ENCODE assay signal across 8 cellular contexts in the genomic region with DNA sequence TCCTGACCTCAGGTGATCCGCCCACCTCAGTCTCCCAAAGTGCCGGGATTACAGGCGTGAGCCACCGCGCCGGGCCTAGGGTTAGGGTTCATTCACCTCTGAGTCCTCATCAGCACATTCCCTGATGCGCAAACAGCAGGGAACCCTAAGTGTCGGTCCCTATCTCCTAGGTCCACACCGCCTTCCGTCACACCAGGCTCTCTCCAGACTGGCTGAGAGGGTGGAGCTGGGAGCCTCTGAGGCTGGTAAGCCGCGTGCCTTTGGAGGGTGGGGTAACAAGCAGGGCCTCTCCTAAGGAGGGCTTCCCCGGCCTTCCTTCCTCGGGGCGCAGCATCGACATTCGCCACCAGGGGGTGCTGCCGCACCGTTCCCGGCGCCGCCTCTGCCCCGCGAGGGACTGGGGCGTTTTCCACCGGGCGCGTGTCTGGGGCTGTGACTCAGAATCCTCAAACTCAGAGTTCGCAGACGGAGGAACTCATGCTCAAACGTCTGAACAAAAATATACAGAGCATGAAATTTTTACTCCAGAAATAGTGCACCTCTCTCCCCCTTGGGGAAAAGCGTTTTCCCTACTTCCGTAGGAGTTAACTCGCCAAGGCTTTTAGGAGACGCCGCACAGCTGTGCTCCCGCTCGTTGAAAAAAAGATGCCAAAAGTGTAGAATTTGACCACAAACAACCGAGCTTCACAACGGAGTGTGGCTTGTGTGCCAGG.
A peak's percentile ranks its signal among the peaks of the same experiment; 100 is the strongest.
DNase-seq lines count a peak whose midpoint lies in the region; ATAC-seq and TF ChIP-seq lines count a peak whose summit lies in the region.

No MANE protein-coding gene starts in this region.

- ATAC-seq in HG02938 (IDR thresholded peaks at IDR 0.05; ENCODE audit: unreplicated experiment) (peak; percentile 83), left colon (peak; percentile 84)

- peak overlapping the region; percentile 71 to 86 for H3K27ac ChIP-seq in coronary artery

- peak; percentile 99 for TF ChIP-seq CTCF in coronary artery (IDR thresholded peaks at IDR 0.05)

- peak; percentile 19 for DNase-seq in NK-92 treated with Interleukin-12 subunit alpha and Interleukin-12 subunit beta, amount 100 ng/mL, for 24 hours (lab: John Stamatoyannopoulos, UW)
- DNase-seq in NK-92 (lab: John Stamatoyannopoulos, UW; ENCODE audit: unreplicated experiment) (no peak), NCI-H446 (lab: John Stamatoyannopoulos, UW) (peak; percentile 54 to 85), coronary artery (ENCODE audit: low spot score) (peak; percentile 95), left colon (peak; percentile 87 to 89)
- peak; percentile 80 to 81 for DNase-seq in activated CD4-positive, alpha-beta T cell treated with anti-CD3 and anti-CD28 coated beads for 4 hours
- DNase-seq in stimulated activated CD4-positive, alpha-beta T cell treated with anti-CD3 and anti-CD28 coated beads, Interleukin-1b, Interleukin-23, amount 100 ng/mL, for 4 hours (ENCODE audit: low read depth in 2 of 2): peak; percentile 83 to 85

- H3K4me3 ChIP-seq in coronary artery: peak overlapping the region; percentile 53

- intact Hi-C loops in left colon (cut with DNase I, micrococcal nuclease): loop anchor here in 1 of 2 donors (2.0 to 10.0 kb wide), 2 partner anchors 62 to 190 kb away; partner anchors contain the start of gene ASAP2
